Comparison of ENCODE assay signal across 14 cellular contexts in the genomic region with DNA sequence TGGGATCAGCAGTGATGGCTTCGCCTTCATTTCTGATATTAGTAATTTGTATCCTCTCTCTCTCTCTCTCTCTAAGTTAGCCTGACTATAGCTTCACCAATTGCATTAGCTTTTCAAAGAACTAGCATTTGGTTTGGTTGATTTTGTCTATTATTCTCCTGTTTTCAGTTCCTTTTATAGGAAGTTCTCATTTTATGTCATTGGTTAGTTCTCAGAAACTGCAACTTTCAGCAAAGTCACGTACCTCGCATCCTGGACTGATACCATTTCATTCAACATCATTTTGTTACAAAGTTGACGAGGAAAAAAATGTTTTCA.
DNase-seq lines count a peak whose midpoint lies in the region; ATAC-seq and TF ChIP-seq lines count a peak whose summit lies in the region.
"Had no signal": no experiment of that assay in that cellular context is flagged by ENCODE, and none has a peak within 500 bp of the region (broad histone marks: within the 10 kb centered on the region; RNA-seq: fewer than 3 reads in every experiment).

No MANE protein-coding gene starts in this region.

- peaks cover 3% of the 10 kb centered on the region for H3K27me3 Mint-ChIP-seq in neural progenitor cell (ENCODE audit: insufficient read depth, low read depth)

- intact Hi-C loops in dorsolateral prefrontal cortex (cut with DNase I), result no loop called here

- H3K4me1 ChIP-seq in neural progenitor cell, result no peaks in the 10 kb centered on the region
- H3K4me1 ChIP-seq: prostate gland, vagina had no signal

- DNase-seq in dorsolateral prefrontal cortex, result no peak
- DNase-seq in NCI-H524 (lab: John Stamatoyannopoulos, UW), result no peak
- no peak for DNase-seq in stimulated activated CD4-positive, alpha-beta T cell treated with anti-CD3 and anti-CD28 coated beads, Interleukin-4, amount 100 ng/mL, for 4 hours
- DNase-seq in neural progenitor cell (ENCODE audit: low spot score), result no peak
- DNase-seq: activated CD4-positive, alpha-beta T cell treated with anti-CD3 and anti-CD28 coated beads for 1 hour; anterior cingulate cortex; dermis blood vessel endothelial cell; DMS79 had no signal

- H3K36me3 Mint-ChIP-seq in neural progenitor cell, result peaks cover 2% of the 10 kb centered on the region

- H3K4me3 ChIP-seq in dorsolateral prefrontal cortex (no peak overlapping the region), neural progenitor cell (no peak overlapping the region)
- H3K4me3 ChIP-seq: prostate gland, vagina had no signal

- H3K9me3 ChIP-seq in neural progenitor cell (ENCODE audit: low read depth), result no peaks in the 10 kb centered on the region
- H3K9me3 ChIP-seq: prostate gland, vagina had no signal

- no peak overlapping the region for H3K4me3 Mint-ChIP-seq in neural progenitor cell

- no peak overlapping the region for H3K9ac ChIP-seq in neural progenitor cell

- H3K4me1 Mint-ChIP-seq in neural progenitor cell, result peaks cover 5% of the 10 kb centered on the region

- no peak overlapping the region for H3K27ac Mint-ChIP-seq in neural progenitor cell

- no peaks in the 10 kb centered on the region for H3F3A ChIP-seq in neural progenitor cell (ENCODE audit: low read depth)

- H3K36me3 ChIP-seq in neural progenitor cell, result no peaks in the 10 kb centered on the region
- H3K36me3 ChIP-seq: prostate gland, vagina had no signal

- peaks cover 16% of the 10 kb centered on the region for H3K9me3 Mint-ChIP-seq in neural progenitor cell

- H3K27ac ChIP-seq in dorsolateral prefrontal cortex (no peak overlapping the region), neural progenitor cell (no peak overlapping the region)
- H3K27ac ChIP-seq: prostate gland, vagina had no signal

- H3K4me2 ChIP-seq in neural progenitor cell, result no peak overlapping the region

- TF ChIP-seq CTCF in dorsolateral prefrontal cortex (IDR thresholded peaks at IDR 0.05 in 54 of 56, conservative IDR thresholded peaks at IDR 0.05 in 2 of 56; ENCODE audit: low read depth in 1 of 56, partially characterized antibody in 56 of 56) (no peak), neural progenitor cell (IDR thresholded peaks at IDR 0.05) (no peak)

- H3K79me2 ChIP-seq in neural progenitor cell (ENCODE audit: low read depth), result no peaks in the 10 kb centered on the region

- H4K20me1 ChIP-seq in neural progenitor cell (ENCODE audit: low read depth), result no peaks in the 10 kb centered on the region

- H3K27me3 ChIP-seq in dorsolateral prefrontal cortex (no peaks in the 10 kb centered on the region), neural progenitor cell (no peaks in the 10 kb centered on the region)
- H3K27me3 ChIP-seq: vagina had no signal

- H2AFZ ChIP-seq in neural progenitor cell (replicated peaks), result no peak overlapping the region

- ATAC-seq in GM18498 (IDR thresholded peaks at IDR 0.05; ENCODE audit: unreplicated experiment) (peak; percentile 42), GM19452 (IDR thresholded peaks at IDR 0.05; ENCODE audit: unreplicated experiment) (peak; percentile 51), HG02759 (IDR thresholded peaks at IDR 0.05; ENCODE audit: unreplicated experiment) (peak; percentile 45), HG03280 (IDR thresholded peaks at IDR 0.05; ENCODE audit: unreplicated experiment) (peak; percentile 38)
